Comparison of ENCODE assay signal across 2 cellular contexts in genomic region chr5:130976491-130976890, GRCh38.
TF ChIP-seq lines count a peak whose summit lies in the region.

No MANE protein-coding gene starts in this region.

TF ChIP-seq in HepG2, 621 proteins besides CTCF, POLR2A, EP300 and RAD21 (continued from another document):
- TF ChIP-seq MAFK (conservative IDR thresholded peaks at IDR 0.05 in 1 of 2, IDR thresholded peaks at IDR 0.05 in 1 of 2; ENCODE audit: low read length in 2 of 2) (peak; percentile 77 to 89; a peak in 3 of 4 replicates), MIER3 (CRISPR knock-in tag; IDR thresholded peaks at IDR 0.05; ENCODE audit: borderline replicate concordance) (no peak), ZNF501 (CRISPR knock-in tag; IDR thresholded peaks at IDR 0.05) (no peak), HMGXB4 (CRISPR knock-in tag; IDR thresholded peaks at IDR 0.05; ENCODE audit: borderline replicate concordance in 1 of 2, low read depth in 1 of 2) (no peak), ZNF382 (CRISPR knock-in tag; IDR thresholded peaks at IDR 0.05; ENCODE audit: borderline replicate concordance) (no peak), KDM2A (CRISPR knock-in tag; IDR thresholded peaks at IDR 0.05; ENCODE audit: borderline replicate concordance, low read depth) (no peak)

TF ChIP-seq in K562, 482 proteins besides CTCF, POLR2A, EP300 and RAD21 (continued from another document):
- TF ChIP-seq CBX8 (IDR thresholded peaks at IDR 0.05; ENCODE audit: borderline replicate concordance, extremely low read depth, low read depth, low read length, poor library complexity, severe bottlenecking) (no peak), BACH1 (tag; IDR thresholded peaks at IDR 0.05) (no peak), TEAD2 (tag; IDR thresholded peaks at IDR 0.05) (no peak), MYC (IDR thresholded peaks at IDR 0.05; ENCODE audit: low read depth, low read length) (no peak), MYC (CRISPR knock-in tag; IDR thresholded peaks at IDR 0.05; ENCODE audit: borderline replicate concordance, low read depth) (no peak), THRAP3 (IDR thresholded peaks at IDR 0.05; ENCODE audit: borderline replicate concordance) (no peak), ZBTB12 (CRISPR knock-in tag; IDR thresholded peaks at IDR 0.05) (no peak), ZNF316 (IDR thresholded peaks at IDR 0.05) (peak; percentile 67), PREB (CRISPR knock-in tag; IDR thresholded peaks at IDR 0.05) (no peak), MEF2D (tag; conservative IDR thresholded peaks at IDR 0.05; ENCODE audit: low read depth) (no peak), SLC30A9 (CRISPR knock-in tag; IDR thresholded peaks at IDR 0.05) (no peak), C11orf30 (IDR thresholded peaks at IDR 0.05; ENCODE audit: low read depth) (peak; percentile 26; the same call in 1 of the 2 replicates), BCL6 (CRISPR knock-in tag; IDR thresholded peaks at IDR 0.05) (no peak), TAF7 (tag; IDR thresholded peaks at IDR 0.05) (no peak), ZNF23 (CRISPR knock-in tag; IDR thresholded peaks at IDR 0.05) (no peak), RUNX1 (IDR thresholded peaks at IDR 0.05; ENCODE audit: low read depth) (no peak), CTCFL (IDR thresholded peaks at IDR 0.05; ENCODE audit: borderline replicate concordance, insufficient read depth, low read depth, low read length, poor library complexity, severe bottlenecking) (no peak), MNT (conservative IDR thresholded peaks at IDR 0.05) (no peak), ZNF280B (CRISPR knock-in tag; IDR thresholded peaks at IDR 0.05) (no peak)
